9 cellular contexts compared by ENCODE assay signal in genomic region chr22:45552580-45553332, GRCh38. TPM values are rescaled to one million over a fixed set of nuclear protein-coding genes. Genes with fewer than 3 reads are reported as not detected.
DNase-seq lines count a peak whose midpoint lies in the region; ATAC-seq, FAIRE-seq and TF ChIP-seq lines count a peak whose summit lies in the region.
"Had no signal": no experiment of that assay in that cellular context is flagged by ENCODE, and none has a peak within 500 bp of the region (broad histone marks: within the 10 kb centered on the region; RNA-seq: fewer than 3 reads in every experiment).

No MANE protein-coding gene starts in this region.

- no peak for FAIRE-seq in A549 (lab: Jason Lieb, UNC)
- FAIRE-seq: colon had no signal

- H3K27ac ChIP-seq in A549 (peak overlapping the region; percentile 80 to 96), OCI-LY3 (ENCODE audit: low read length) (no peak overlapping the region), esophagus (ENCODE audit: low read depth in 2 of 2, low read length in 1 of 2) (peak overlapping the region; percentile 87 to 88), mucosa of rectum (ENCODE audit: low read depth in 2 of 2, low read length in 2 of 2) (peak overlapping the region; percentile 52 to 64)

- POLR2A ChIA-PET in A549 (lab: Yijun Ruan, JAX), result no interaction called here

- DNase-seq in A549 (ENCODE audit: low read depth in 1 of 2, low spot score in 1 of 2) (no peak), DMS53 (lab: John Stamatoyannopoulos, UW) (no peak), NCI-H1436 treated with DMSO at 0.1 percent for 48 hours (lab: John Stamatoyannopoulos, UW) (no peak), inferior parietal cortex (ENCODE audit: extremely low spot score) (no peak)

- CTCF ChIA-PET in A549 (lab: Yijun Ruan, JAX), result interaction anchor here (0.5 to 4.2 kb wide), 22 partner anchors 10 to 443 kb away, joined by 3 to 71 read pairs (median 4); no protein-coding TSS in a partner anchor

- H3K9ac ChIP-seq in OCI-LY3 (ENCODE audit: low read length), result no peak overlapping the region
- H3K9ac ChIP-seq in mucosa of rectum (ENCODE audit: low read depth in 1 of 2, low read length in 2 of 2), result peak overlapping the region in 1 of 2 donors; percentile 15

- TF ChIP-seq EP300 in A549 (IDR thresholded peaks at IDR 0.05), result no peak

- H3K4me2 ChIP-seq in A549, result peak overlapping the region; percentile 63
- H3K4me2 ChIP-seq in OCI-LY3 (ENCODE audit: low read length), result no peak overlapping the region

- H3K79me2 ChIP-seq in OCI-LY3 (ENCODE audit: low read length), result no peaks in the 10 kb centered on the region

- TF ChIP-seq POLR2A in A549 (IDR thresholded peaks at IDR 0.05; ENCODE audit: low read length), result no peak

- H3K9me3 ChIP-seq in A549 (peaks cover 4% of the 10 kb centered on the region; the same call in 1 of the 3 replicates), OCI-LY3 (ENCODE audit: insufficient read depth, low read length) (no peaks in the 10 kb centered on the region), esophagus (ENCODE audit: control insufficient read depth in 2 of 2, insufficient read depth in 1 of 2, low read depth in 1 of 2, low read length in 1 of 2) (no peaks in the 10 kb centered on the region), mucosa of rectum (ENCODE audit: control insufficient read depth in 2 of 2, low read length in 2 of 2) (no peaks in the 10 kb centered on the region)

- H3K4me1 ChIP-seq in A549 (peaks cover 44% of the 10 kb centered on the region), OCI-LY3 (ENCODE audit: low read length) (peaks cover 5% of the 10 kb centered on the region; the same call in 1 of the 2 replicates), esophagus (ENCODE audit: control insufficient read depth in 2 of 2, insufficient read depth in 2 of 2, low read length in 1 of 2) (peaks cover 7 to 41% of the 10 kb centered on the region in 2 donors), mucosa of rectum (ENCODE audit: control insufficient read depth in 2 of 2, insufficient read depth in 2 of 2, low read length in 2 of 2) (peaks cover 14 to 20% of the 10 kb centered on the region in 2 donors)

- no peaks in the 10 kb centered on the region for H4K20me1 ChIP-seq in OCI-LY3 (ENCODE audit: insufficient read depth, low read length)

- 92% methylated on average over 25 of the region's 30 CpGs for WGBS in A549 (ENCODE audit: missing lambda C conversion rate)
- WGBS in esophagus, 2 donors, result 37 to 52% methylated on average over 30 of the region's 30 CpGs

- H3K4me3 ChIP-seq in A549, result no peak overlapping the region
- H3K4me3 ChIP-seq in OCI-LY3 (ENCODE audit: low read length), result no peak overlapping the region
- H3K4me3 ChIP-seq in esophagus (ENCODE audit: low read depth in 1 of 2, low read length in 2 of 2), result no peak overlapping the region
- H3K4me3 ChIP-seq in mucosa of rectum (ENCODE audit: low read length in 2 of 2), result no peak overlapping the region

- ATAC-seq in A549 (no peak), HG02852 (IDR thresholded peaks at IDR 0.05; ENCODE audit: unreplicated experiment) (no peak)

- no peak for TF ChIP-seq CTCF in A549 (IDR thresholded peaks at IDR 0.05)
- no peak for TF ChIP-seq CTCF in OCI-LY3 (IDR thresholded peaks at IDR 0.05; ENCODE audit: low read depth, low read length)

- H3K36me3 ChIP-seq in OCI-LY3 (replicated peaks; ENCODE audit: low read depth, low read length) (no peaks in the 10 kb centered on the region), esophagus (ENCODE audit: control insufficient read depth in 2 of 2, insufficient read depth in 2 of 2, low read length in 1 of 2) (peaks cover 0 to 4% of the 10 kb centered on the region in 2 donors), mucosa of rectum (ENCODE audit: control insufficient read depth in 2 of 2, insufficient read depth in 2 of 2, low read length in 2 of 2) (no peaks in the 10 kb centered on the region)

- H3K27me3 ChIP-seq in OCI-LY3 (ENCODE audit: low read depth, low read length), result no peaks in the 10 kb centered on the region
- no peaks in the 10 kb centered on the region for H3K27me3 ChIP-seq in esophagus (ENCODE audit: control insufficient read depth in 1 of 2, insufficient read depth in 2 of 2, low read length in 2 of 2)
- no peaks in the 10 kb centered on the region for H3K27me3 ChIP-seq in mucosa of rectum (ENCODE audit: control insufficient read depth in 2 of 2, insufficient read depth in 2 of 2, low read length in 2 of 2)

- TF ChIP-seq RAD21 in A549 (conservative IDR thresholded peaks at IDR 0.05 in 1 of 2, IDR thresholded peaks at IDR 0.05 in 1 of 2), result no peak

- H2AFZ ChIP-seq in OCI-LY3 (ENCODE audit: low read depth, low read length), result peak overlapping the region; percentile 85; the same call in 1 of the 2 replicates

TF ChIP-seq in A549, 52 proteins besides CTCF, POLR2A, EP300 and RAD21:
- TF ChIP-seq KDM1A (IDR thresholded peaks at IDR 0.05; ENCODE audit: low read depth) (no peak), HOXA7 (CRISPR knock-in tag; IDR thresholded peaks at IDR 0.05) (no peak), BCL3 (IDR thresholded peaks at IDR 0.05) (no peak), ZSCAN20 (CRISPR knock-in tag; IDR thresholded peaks at IDR 0.05) (no peak), ZNF302 (CRISPR knock-in tag; IDR thresholded peaks at IDR 0.05) (no peak), TP53 (CRISPR knock-in tag; IDR thresholded peaks at IDR 0.05) (no peak), JUN (IDR thresholded peaks at IDR 0.05) (no peak), HOXB13 (CRISPR knock-in tag; IDR thresholded peaks at IDR 0.05; ENCODE audit: low read depth) (no peak), RCOR1 (IDR thresholded peaks at IDR 0.05; ENCODE audit: low read depth, low read length) (no peak), RFX5 (IDR thresholded peaks at IDR 0.05) (no peak), SMC3 (IDR thresholded peaks at IDR 0.05) (no peak), HOXB5 (CRISPR knock-in tag; IDR thresholded peaks at IDR 0.05) (no peak), NPAS2 (CRISPR knock-in tag; IDR thresholded peaks at IDR 0.05; ENCODE audit: borderline replicate concordance) (no peak), ESRRA (IDR thresholded peaks at IDR 0.05; ENCODE audit: borderline replicate concordance, low read length) (no peak), EHF (CRISPR knock-in tag; IDR thresholded peaks at IDR 0.05) (no peak), CHD2 (IDR thresholded peaks at IDR 0.05; ENCODE audit: low read length, partially characterized antibody) (no peak), TFCP2L1 (CRISPR knock-in tag; IDR thresholded peaks at IDR 0.05) (no peak), BHLHE40 (IDR thresholded peaks at IDR 0.05; ENCODE audit: low read depth, low read length) (no peak)

RNA-seq across cellular contexts. Expression of gene FBLN1, which starts 50.1 kb away (rescaled TPM):
- polyA plus RNA-seq in A549 (2011; rRNA removed) (18.2 and 20.0 TPM in 2 replicates), A549 (2017; fragmentation: RNase III; extraction: RNeasy Plus Mini Kit Qiagen cat#74134 plus additional on column Dnase treatment) (31.0 to 34.4 TPM (median 32.7 TPM) in 3 replicates), esophagus (10 to 100 TPM; 18.8 to 50.3 TPM)
- polyA plus RNA-seq in A549 (2012; cell fraction: cytosol; rRNA removed), result 28.9 and 37.7 TPM in 2 replicates
- polyA plus RNA-seq in A549 (2012; cell fraction: nucleus; rRNA removed), result 60.5 and 67.1 TPM in 2 replicates
- polyA minus RNA-seq in A549 (2011; rRNA and poly(A)+ RNA removed), result 16.9 and 22.5 TPM in 2 replicates
